11 cellular contexts compared by ENCODE assay signal in genomic region chr6:34324738-34325444, GRCh38.
DNase-seq lines count a peak whose midpoint lies in the region; FAIRE-seq and TF ChIP-seq lines count a peak whose summit lies in the region.
"Had no signal": no experiment of that assay in that cellular context is flagged by ENCODE, and none has a peak within 500 bp of the region (broad histone marks: within the 10 kb centered on the region; RNA-seq: fewer than 3 reads in every experiment).

No MANE protein-coding gene starts in this region.

- TF ChIP-seq POLR2A in ovary (IDR thresholded peaks at IDR 0.05) (no peak), H54 (IDR thresholded peaks at IDR 0.05; ENCODE audit: low read depth, low read length) (no peak)

- in situ Hi-C loops in G401 (cut with HindIII; ENCODE audit: low sequenced_read_pairs): no loop called here

- WGBS in ovary, 3 donors: 32 to 43% (median 37%) methylated on average over 8 of the region's 8 CpGs

- intact Hi-C loops in ovary (cut with DNase I): no loop called here

- H3K27ac ChIP-seq in SJCRH30 (no peak overlapping the region), ovary (no peak overlapping the region)

- no peak for FAIRE-seq in H54 (lab: Jason Lieb, UNC)

- no peaks in the 10 kb centered on the region for H3K36me3 ChIP-seq in SJCRH30
- H3K36me3 ChIP-seq in ovary: no peaks in the 10 kb centered on the region

- H3K27me3 ChIP-seq in SJCRH30 (no peaks in the 10 kb centered on the region), ovary (no peaks in the 10 kb centered on the region)

- H3K4me1 ChIP-seq in SJCRH30 (no peaks in the 10 kb centered on the region), ovary (ENCODE audit: insufficient read depth) (no peaks in the 10 kb centered on the region)

- TF ChIP-seq EP300 in ovary (IDR thresholded peaks at IDR 0.05): no peak

- no peaks in the 10 kb centered on the region for H3K9me3 ChIP-seq in SJCRH30 (replicated peaks)
- H3K9me3 ChIP-seq in ovary: no peaks in the 10 kb centered on the region

- no peak overlapping the region for H3K4me3 ChIP-seq in SJCRH30
- H3K4me3 ChIP-seq in foreskin fibroblast (ENCODE audit: low read depth in 1 of 2, low read length in 2 of 2): no peak overlapping the region
- no peak overlapping the region for H3K4me3 ChIP-seq in ovary

- TF ChIP-seq CTCF in foreskin fibroblast (IDR thresholded peaks at IDR 0.05; ENCODE audit: low read depth, low read length) (no peak), ovary (IDR thresholded peaks at IDR 0.05) (no peak)

- DNase-seq in G401 (ENCODE audit: low spot score) (peak; percentile 42), SJCRH30 (peak; percentile 14 to 63), foreskin fibroblast (peak; percentile 32 to 75), ovary (peak; percentile 47 to 65 (median 59)), H54 (ENCODE audit: insufficient read length, low spot score) (no peak), ecto neural progenitor cell (ENCODE audit: low spot score) (no peak), NOMO-1 (lab: John Stamatoyannopoulos, UW; ENCODE audit: unreplicated experiment in 2 of 2) (no peak)
- no peak for DNase-seq in activated T-cell treated with anti-CD3 and anti-CD28 coated beads, Interleukin-2, amount 50 U/mL, for 1 hour
- DNase-seq: CD4-positive, CD25-positive, alpha-beta regulatory T cell; PC-3; retina had no signal

Comparison
In these comparisons a context has a peak if more than half of its experiments do, and no peak if none do; other contexts are left out.
1. DNase-seq: peak in G401 (single experiment), SJCRH30 (2 of 2), foreskin fibroblast (2 of 2) and ovary (5 of 5); none in H54 (single experiment), ecto neural progenitor cell (single experiment), activated T-cell treated with anti-CD3 and anti-CD28 coated beads, Interleukin-2, amount 50 U/mL, for 1 hour (single experiment) and NOMO-1 (0 of 2).